ENCODE assay signal across 18 cellular contexts in the genomic region with DNA sequence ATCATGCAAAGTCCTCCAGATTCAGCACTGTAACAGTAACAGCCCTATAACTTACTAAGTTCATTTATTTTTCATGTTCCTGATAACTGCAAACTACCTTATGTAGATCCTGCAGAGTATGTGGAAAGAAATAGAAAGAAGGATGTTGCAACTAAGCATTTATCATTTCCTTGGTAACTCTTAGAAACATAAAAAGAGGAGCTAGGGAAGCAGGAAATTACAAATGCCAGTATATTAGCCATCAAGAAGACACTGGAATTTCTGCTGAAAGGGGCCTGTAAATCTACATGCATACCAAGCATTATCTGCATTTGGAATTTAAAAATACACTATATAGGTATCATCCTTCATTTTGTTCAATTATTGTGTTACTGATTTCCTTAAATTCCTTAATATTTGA.
DNase-seq lines count a peak whose midpoint lies in the region; TF ChIP-seq lines count a peak whose summit lies in the region.
"Had no signal": no experiment of that assay in that cellular context is flagged by ENCODE, and none has a peak within 500 bp of the region (broad histone marks: within the 10 kb centered on the region; RNA-seq: fewer than 3 reads in every experiment).

No MANE protein-coding gene starts in this region.

- peak; percentile 53 for DNase-seq in EH (ENCODE audit: low read depth)
- peak; percentile 62 for DNase-seq in GM23248
- peak; percentile 67 for DNase-seq in amniotic epithelial cell (ENCODE audit: low read depth)
- peak; percentile 22 for DNase-seq in renal cortical epithelial cell (ENCODE audit: low read depth)
- DNase-seq in foreskin melanocyte, result no peak
- no peak for DNase-seq in Caco-2
- no peak for DNase-seq in tibial artery
- DNase-seq: ACHN; CD8-positive, alpha-beta memory T cell; DND-41; NCI-H1048; NCI-H146; NCI-H2081; NCI-H510A; NCI-H774; SJCRH30 had no signal

- no TSS peak for BruUV-seq in Caco-2 (replicated peaks; lab: Mats Ljungman, UMichigan)

- no peak overlapping the region for H3K4me3 Mint-ChIP-seq in Caco-2 (ENCODE audit: unreplicated experiment)
- H3K4me3 Mint-ChIP-seq: CD8-positive, alpha-beta memory T cell had no signal

- no peaks in the 10 kb centered on the region for H3K79me2 ChIP-seq in GM23248 (ENCODE audit: insufficient read depth)

- H3K27me3 Mint-ChIP-seq in Caco-2 (ENCODE audit: insufficient read depth, unreplicated experiment), result peaks cover 16% of the 10 kb centered on the region

- H3K36me3 Mint-ChIP-seq in Caco-2 (ENCODE audit: insufficient read depth, unreplicated experiment), result no peaks in the 10 kb centered on the region
- H3K36me3 Mint-ChIP-seq: CD8-positive, alpha-beta memory T cell had no signal

- H3K27me3 ChIP-seq in GM23248 (replicated peaks; ENCODE audit: insufficient read depth) (no peaks in the 10 kb centered on the region), Caco-2 (replicated peaks; ENCODE audit: control insufficient read depth, insufficient read depth, low read length) (no peaks in the 10 kb centered on the region), tibial artery (no peaks in the 10 kb centered on the region)
- H3K27me3 ChIP-seq: SJCRH30 had no signal

- H3K27ac Mint-ChIP-seq in Caco-2 (ENCODE audit: unreplicated experiment), result no peak overlapping the region

- TF ChIP-seq CTCF in Caco-2 (IDR thresholded peaks at IDR 0.05; ENCODE audit: insufficient read depth in 1 of 2, low read depth in 1 of 2, low read length in 1 of 2, severe bottlenecking in 1 of 2, unreplicated experiment in 1 of 2) (no peak), tibial artery (IDR thresholded peaks at IDR 0.05) (no peak)

- H3K36me3 ChIP-seq in GM23248 (ENCODE audit: low read depth) (no peaks in the 10 kb centered on the region), Caco-2 (ENCODE audit: control insufficient read depth, insufficient read depth, low read length) (no peaks in the 10 kb centered on the region), tibial artery (no peaks in the 10 kb centered on the region)
- H3K36me3 ChIP-seq: SJCRH30 had no signal

- in situ Hi-C loops in GM23248 (cut with MboI), result no loop called here

- no peak overlapping the region for H3K4me3 ChIP-seq in GM23248
- H3K4me3 ChIP-seq in Caco-2 (ENCODE audit: low read depth, low read length), result no peak overlapping the region
- H3K4me3 ChIP-seq in tibial artery, result no peak overlapping the region
- H3K4me3 ChIP-seq: K562, SJCRH30 had no signal

- no peaks in the 10 kb centered on the region for H3K9me3 Mint-ChIP-seq in Caco-2 (ENCODE audit: unreplicated experiment)
- H3K9me3 Mint-ChIP-seq: CD8-positive, alpha-beta memory T cell had no signal

- H3K9me3 ChIP-seq in GM23248 (ENCODE audit: low read depth) (no peaks in the 10 kb centered on the region), Caco-2 (no peaks in the 10 kb centered on the region), tibial artery (no peaks in the 10 kb centered on the region)
- H3K9me3 ChIP-seq: SJCRH30 had no signal

- H3K27ac ChIP-seq in GM23248, result peak overlapping the region; percentile 63
- no peak overlapping the region for H3K27ac ChIP-seq in tibial artery
- H3K27ac ChIP-seq: RWPE1, SJCRH30 had no signal

- peak overlapping the region; percentile 63 for H3K4me2 ChIP-seq in GM23248 (ENCODE audit: unreplicated experiment)

- POLR2A ChIA-PET in Caco-2 (lab: Charles Lee), result no interaction called here

- H3K4me1 Mint-ChIP-seq in Caco-2 (ENCODE audit: low read depth, unreplicated experiment), result no peaks in the 10 kb centered on the region
- H3K4me1 Mint-ChIP-seq: CD8-positive, alpha-beta memory T cell had no signal

- peaks cover 18% of the 10 kb centered on the region for H3F3A ChIP-seq in GM23248 (ENCODE audit: insufficient read depth)

- H3K4me1 ChIP-seq in GM23248 (ENCODE audit: insufficient read depth) (peaks cover 32% of the 10 kb centered on the region), Caco-2 (no peaks in the 10 kb centered on the region), tibial artery (no peaks in the 10 kb centered on the region)
- H3K4me1 ChIP-seq: SJCRH30 had no signal

- intact Hi-C loops in Caco-2 (cut with micrococcal nuclease; ENCODE audit: unreplicated experiment) (no loop called here), tibial artery (cut with DNase I; ENCODE audit: low total_unique reads) (no loop called here)

- H4K20me1 ChIP-seq in GM23248 (ENCODE audit: insufficient read depth), result no peaks in the 10 kb centered on the region

- H2AFZ ChIP-seq in GM23248, result no peak overlapping the region; the same call in 1 of the 2 replicates

- CTCF ChIA-PET in Caco-2 (lab: Charles Lee), result no interaction called here

- H3K9me2 ChIP-seq in GM23248 (ENCODE audit: insufficient read depth), result no peaks in the 10 kb centered on the region; the same call in 1 of the 2 replicates

- H3K9ac ChIP-seq in GM23248, result no peak overlapping the region

Comparison
In these comparisons a context has a peak if more than half of its experiments do, and no peak if none do; other contexts are left out.
1. DNase-seq: peak in EH (single experiment), GM23248 (single experiment), amniotic epithelial cell (single experiment) and renal cortical epithelial cell (single experiment); none in foreskin melanocyte (single experiment), Caco-2 (0 of 2) and tibial artery (0 of 2).